12 cellular contexts compared by ENCODE assay signal in the genomic region with DNA sequence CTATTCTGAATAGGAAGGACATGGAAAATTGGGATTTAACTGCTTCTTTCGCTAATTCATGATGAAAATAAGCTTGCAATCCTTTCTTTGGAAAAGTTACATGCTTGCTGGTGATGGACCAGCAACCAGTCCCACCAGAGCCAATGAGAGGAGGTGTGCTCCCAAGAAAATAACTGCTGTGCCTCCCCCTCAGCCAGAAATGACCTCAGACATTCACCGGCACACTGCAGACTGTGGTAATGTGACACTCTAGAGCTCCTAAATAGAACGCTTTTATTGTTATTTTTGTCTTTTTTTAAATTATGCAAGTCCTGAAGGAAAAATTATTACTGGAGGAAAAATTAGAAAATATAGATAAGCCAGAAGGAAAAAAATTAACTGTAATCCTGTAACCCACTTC. TPM values are rescaled to one million over a fixed set of nuclear protein-coding genes. Genes with fewer than 3 reads are reported as not detected.
DNase-seq lines count a peak whose midpoint lies in the region; ATAC-seq and TF ChIP-seq lines count a peak whose summit lies in the region.
"Had no signal": no experiment of that assay in that cellular context is flagged by ENCODE, and none has a peak within 500 bp of the region (broad histone marks: within the 10 kb centered on the region; RNA-seq: fewer than 3 reads in every experiment).

No MANE protein-coding gene starts in this region.

- TF ChIP-seq CTCF in fibroblast of villous mesenchyme (IDR thresholded peaks at IDR 0.05; ENCODE audit: insufficient read depth, low read depth, low read length) = no peak

- peaks cover 11% of the 10 kb centered on the region for H3K27me3 Mint-ChIP-seq in activated CD8-positive, alpha-beta T cell treated with anti-CD3 and anti-CD28 coated beads, Interleukin-2, amount 10 ng/mL, durations not matched to agents 7 days and 5 days (ENCODE audit: low read depth)

- peak overlapping the region; percentile 44 for H3K9ac ChIP-seq in skeletal muscle satellite cell (ENCODE audit: low read depth, low read length)

- H3K4me1 Mint-ChIP-seq in activated CD8-positive, alpha-beta T cell treated with anti-CD3 and anti-CD28 coated beads, Interleukin-2, amount 10 ng/mL, durations not matched to agents 7 days and 5 days (ENCODE audit: low read depth) = peaks cover 45% of the 10 kb centered on the region

- H3K27ac Mint-ChIP-seq in activated CD8-positive, alpha-beta T cell treated with anti-CD3 and anti-CD28 coated beads, Interleukin-2, amount 10 ng/mL, durations not matched to agents 7 days and 5 days = no peak overlapping the region
- H3K27ac Mint-ChIP-seq: activated CD8-positive, alpha-beta memory T cell treated with anti-CD3 and anti-CD28 coated beads, Interleukin-2, amount 10 ng/mL, durations not matched to agents 7 days and 5 days had no signal

- POLR2A ChIA-PET in activated CD8-positive, alpha-beta T cell treated with anti-CD3 and anti-CD28 coated beads, Interleukin-2, amount 10 ng/mL, durations not matched to agents 7 days and 5 days (lab: Charles Lee) = interaction anchor here (1.5 to 1.6 kb wide), 2 partner anchors 44 to 157 kb away, joined by 3 to 5 read pairs; partner anchors contain the start of gene GINS1

- no peaks in the 10 kb centered on the region for H3K27me3 ChIP-seq in skeletal muscle satellite cell (ENCODE audit: control insufficient read depth, insufficient read depth, low read length)
- H3K27me3 ChIP-seq: tibial nerve had no signal

- H3K9me3 ChIP-seq in skeletal muscle satellite cell (replicated peaks; ENCODE audit: low read length) = no peaks in the 10 kb centered on the region
- H3K9me3 ChIP-seq: tibial nerve had no signal

- no peaks in the 10 kb centered on the region for H3K9me3 Mint-ChIP-seq in activated CD8-positive, alpha-beta T cell treated with anti-CD3 and anti-CD28 coated beads, Interleukin-2, amount 10 ng/mL, durations not matched to agents 7 days and 5 days (ENCODE audit: insufficient read depth)

- CTCF ChIA-PET in activated CD8-positive, alpha-beta T cell treated with anti-CD3 and anti-CD28 coated beads, Interleukin-2, amount 10 ng/mL, durations not matched to agents 7 days and 5 days (lab: Charles Lee) = interaction anchor here (0.7 to 2.3 kb wide), 3 partner anchors 10 to 257 kb away, joined by 3 to 15 read pairs (median 3); no protein-coding TSS in a partner anchor

- peaks cover 34% of the 10 kb centered on the region for H3K36me3 ChIP-seq in skeletal muscle satellite cell (ENCODE audit: insufficient read depth, low read length)
- H3K36me3 ChIP-seq: tibial nerve had no signal

- H3K4me2 ChIP-seq in skeletal muscle satellite cell (ENCODE audit: low read length) = peak overlapping the region; percentile 89

- no peak for ATAC-seq in activated CD8-positive, alpha-beta T cell treated with anti-CD3 and anti-CD28 coated beads, Interleukin-2, amount 10 ng/mL, durations not matched to agents 7 days and 5 days
- ATAC-seq: activated CD8-positive, alpha-beta memory T cell treated with anti-CD3 and anti-CD28 coated beads, Interleukin-2, amount 10 ng/mL, durations not matched to agents 7 days and 5 days had no signal

- peak overlapping the region; percentile 92 for H3K4me3 Mint-ChIP-seq in activated CD8-positive, alpha-beta T cell treated with anti-CD3 and anti-CD28 coated beads, Interleukin-2, amount 10 ng/mL, durations not matched to agents 7 days and 5 days
- H3K4me3 Mint-ChIP-seq: activated CD8-positive, alpha-beta memory T cell treated with anti-CD3 and anti-CD28 coated beads, Interleukin-2, amount 10 ng/mL, durations not matched to agents 7 days and 5 days had no signal

- H3K4me3 ChIP-seq in fibroblast of villous mesenchyme (ENCODE audit: low read depth, low read length) = peak overlapping the region; percentile 14
- peak overlapping the region; percentile 80 for H3K4me3 ChIP-seq in skeletal muscle satellite cell (ENCODE audit: low read length)
- H3K4me3 ChIP-seq: tibial nerve had no signal

- H3K4me1 ChIP-seq in skeletal muscle satellite cell (ENCODE audit: control insufficient read depth, insufficient read depth, low read length) = peaks cover 69% of the 10 kb centered on the region

- DNase-seq in NCI-H82 (lab: John Stamatoyannopoulos, UW) (peak; percentile 62), NCI-H82 treated with DMSO at 0.1 percent for 48 hours (lab: John Stamatoyannopoulos, UW; ENCODE audit: unreplicated experiment) (no peak), fibroblast of villous mesenchyme (ENCODE audit: low read depth) (peak; percentile 64), activated gamma-delta T cell treated with Interleukin-2 at 50 U/mL for 16 hours (no peak), OCI-M2 (lab: John Stamatoyannopoulos, UW; ENCODE audit: unreplicated experiment) (no peak), NCI-H446 treated with DMSO at 0.1 percent for 48 hours (lab: John Stamatoyannopoulos, UW) (no peak)
- no peak for DNase-seq in activated CD8-positive, alpha-beta T cell treated with anti-CD3 and anti-CD28 coated beads, Interleukin-2, amount 10 ng/mL, durations not matched to agents 7 days and 5 days
- DNase-seq: activated CD8-positive, alpha-beta memory T cell treated with anti-CD3 and anti-CD28 coated beads, Interleukin-2, amount 10 ng/mL, durations not matched to agents 7 days and 5 days; dermis blood vessel endothelial cell; NCI-H1436 had no signal

- H3K36me3 Mint-ChIP-seq in activated CD8-positive, alpha-beta T cell treated with anti-CD3 and anti-CD28 coated beads, Interleukin-2, amount 10 ng/mL, durations not matched to agents 7 days and 5 days (ENCODE audit: low read depth) = peaks cover 8% of the 10 kb centered on the region
- H3K36me3 Mint-ChIP-seq: activated CD8-positive, alpha-beta memory T cell treated with anti-CD3 and anti-CD28 coated beads, Interleukin-2, amount 10 ng/mL, durations not matched to agents 7 days and 5 days had no signal

RNA-seq across cellular contexts. Expression of gene PYGB, which starts 2.6 kb away (rescaled TPM):
- total RNA-seq in activated CD8-positive, alpha-beta T cell treated with anti-CD3 and anti-CD28 coated beads, Interleukin-2, amount 10 ng/mL, durations not matched to agents 7 days and 5 days = 10 to 100 TPM; 33.9 TPM
- total RNA-seq in fibroblast of villous mesenchyme = 110 and 151 TPM in 2 replicates
- total RNA-seq in skeletal muscle satellite cell (2012; rRNA removed) = 414 and 533 TPM in 2 replicates

RNA-seq across cellular contexts. Expression of gene ENTPD6, which starts 55.0 kb away (rescaled TPM):
- total RNA-seq in activated CD8-positive, alpha-beta T cell treated with anti-CD3 and anti-CD28 coated beads, Interleukin-2, amount 10 ng/mL, durations not matched to agents 7 days and 5 days = 10 to 100 TPM; 31.9 TPM
- total RNA-seq in fibroblast of villous mesenchyme = 37.7 and 38.4 TPM in 2 replicates
- 75.4 and 76.6 TPM in 2 replicates for total RNA-seq in skeletal muscle satellite cell (2012; rRNA removed)

Comparison
In these comparisons a context has a peak if more than half of its experiments do, and no peak if none do; other contexts are left out.
1. DNase-seq: peak in NCI-H82 (single experiment) and fibroblast of villous mesenchyme (single experiment); none in NCI-H82 treated with DMSO at 0.1 percent for 48 hours (single experiment), activated CD8-positive, alpha-beta T cell treated with anti-CD3 and anti-CD28 coated beads, Interleukin-2, amount 10 ng/mL, durations not matched to agents 7 days and 5 days (single experiment), activated gamma-delta T cell treated with Interleukin-2 at 50 U/mL for 16 hours (single experiment), OCI-M2 (single experiment) and NCI-H446 treated with DMSO at 0.1 percent for 48 hours (single experiment).